10 cellular contexts compared by ENCODE assay signal in genomic region chr7:131034166-131034881, GRCh38.
DNase-seq lines count a peak whose midpoint lies in the region; ATAC-seq and TF ChIP-seq lines count a peak whose summit lies in the region.
"Had no signal": no experiment of that assay in that cellular context is flagged by ENCODE, and none has a peak within 500 bp of the region (broad histone marks: within the 10 kb centered on the region; RNA-seq: fewer than 3 reads in every experiment).

No MANE protein-coding gene starts in this region.

- POLR2A ChIA-PET in CD8-positive, alpha-beta T cell (lab: Charles Lee) = interaction anchor here (0.6 to 0.7 kb wide), 2 partner anchors 67 to 1499 kb away, joined by 4 to 7 read pairs; no protein-coding TSS in a partner anchor
- POLR2A ChIA-PET in HEK293T (lab: Yijun Ruan, JAX) = no interaction called here

- no peak overlapping the region for H3K4me3 ChIP-seq in CD8-positive, alpha-beta T cell (ENCODE audit: low read depth, low read length)
- H3K4me3 ChIP-seq: colonic mucosa had no signal

- no peak overlapping the region for H3K4me3 Mint-ChIP-seq in CD8-positive, alpha-beta T cell

- peaks cover 38% of the 10 kb centered on the region for H3K36me3 Mint-ChIP-seq in CD8-positive, alpha-beta T cell

- no peaks in the 10 kb centered on the region for H3K9me3 ChIP-seq in CD8-positive, alpha-beta T cell (ENCODE audit: low read length)
- H3K9me3 ChIP-seq: colonic mucosa had no signal

- H3K27ac Mint-ChIP-seq in CD8-positive, alpha-beta T cell = no peak overlapping the region

- intact Hi-C loops in CD8-positive, alpha-beta T cell (cut with DNase I, micrococcal nuclease) = no loop called here

- H3K27me3 ChIP-seq in CD8-positive, alpha-beta T cell (ENCODE audit: insufficient read depth, low read length) = no peaks in the 10 kb centered on the region
- H3K27me3 ChIP-seq: colonic mucosa had no signal

- peaks cover 84% of the 10 kb centered on the region for H3K4me1 Mint-ChIP-seq in CD8-positive, alpha-beta T cell (ENCODE audit: low read depth)

- no peak overlapping the region for H3K27ac ChIP-seq in CD8-positive, alpha-beta T cell (ENCODE audit: low read depth, low read length)
- H3K27ac ChIP-seq: colonic mucosa, parathyroid adenoma had no signal

- H3K27me3 Mint-ChIP-seq in CD8-positive, alpha-beta T cell (ENCODE audit: low read depth) = no peaks in the 10 kb centered on the region

- TF ChIP-seq CTCF in CD8-positive, alpha-beta T cell (IDR thresholded peaks at IDR 0.05) = no peak

- CTCF ChIA-PET in CD8-positive, alpha-beta T cell (lab: Charles Lee) = interaction anchor here (0.8 to 2.1 kb wide), 2 partner anchors 14 to 137 kb away, joined by 3 to 6 read pairs; no protein-coding TSS in a partner anchor
- CTCF ChIA-PET in HEK293T (lab: Yijun Ruan, JAX) = interaction anchor here (0.6 kb wide), 1 partner anchor 11 kb away, joined by 3 read pairs; no protein-coding TSS in a partner anchor

- ATAC-seq in CD8-positive, alpha-beta T cell = peak; percentile 14

- H3K9me3 Mint-ChIP-seq in CD8-positive, alpha-beta T cell = no peaks in the 10 kb centered on the region

- no peak for DNase-seq in CD8-positive, alpha-beta T cell
- DNase-seq in NCI-H2029 (lab: John Stamatoyannopoulos, UW) = peak; percentile 62
- peak; percentile 34 for DNase-seq in astrocyte of the hippocampus (ENCODE audit: low read depth, low spot score)
- peak; percentile 63 for DNase-seq in middle frontal gyrus (ENCODE audit: extremely low spot score, low spot score)
- DNase-seq in HEK293T (ENCODE audit: extremely low spot score) = no peak
- no peak for DNase-seq in H4 (ENCODE audit: low spot score)
- DNase-seq in cortex of kidney (lab: John Stamatoyannopoulos, UW) = no peak
- no peak for DNase-seq in ureter (ENCODE audit: low spot score)
- DNase-seq: colonic mucosa had no signal

- peaks cover 58% of the 10 kb centered on the region for H3K4me1 ChIP-seq in CD8-positive, alpha-beta T cell (ENCODE audit: insufficient read depth, low read length)
- H3K4me1 ChIP-seq: colonic mucosa had no signal

- no peaks in the 10 kb centered on the region for H3K36me3 ChIP-seq in CD8-positive, alpha-beta T cell (ENCODE audit: insufficient read depth, low read length)
- H3K36me3 ChIP-seq: colonic mucosa had no signal

TF ChIP-seq in HEK293T, 16 proteins besides CTCF, POLR2A, EP300 and RAD21:
- TF ChIP-seq BHLHE40 (IDR thresholded peaks at IDR 0.05; ENCODE audit: borderline replicate concordance) (no peak), ARNT (IDR thresholded peaks at IDR 0.05) (no peak), TARDBP (IDR thresholded peaks at IDR 0.05) (no peak), FOXK2 (IDR thresholded peaks at IDR 0.05) (no peak), NFRKB (IDR thresholded peaks at IDR 0.05) (no peak), ZNF384 (IDR thresholded peaks at IDR 0.05) (no peak)
TF ChIP-seq in HEK293T: peak in this region for 0.

Comparison
In these comparisons a context has a peak if more than half of its experiments do, and no peak if none do; other contexts are left out.
1. DNase-seq: peak in NCI-H2029 (single experiment), astrocyte of the hippocampus (single experiment) and middle frontal gyrus (single experiment); none in CD8-positive, alpha-beta T cell (0 of 7), HEK293T (single experiment), H4 (single experiment), cortex of kidney (single experiment) and ureter (single experiment).